1 cellular context compared by ENCODE assay signal in genomic region chr19:57888494-57889231, GRCh38.
TF ChIP-seq lines count a peak whose summit lies in the region.

Gene ZNF814 (minus strand): TSS chr19:57889037. CDS start chr19:57888802, 235 bp downstream.

TF ChIP-seq in GM12878, 131 proteins besides CTCF, POLR2A, EP300 and RAD21 (continued from another document):
- TF ChIP-seq IRF3 (IDR thresholded peaks at IDR 0.05) = peak; percentile 27; the same call in 1 of the 2 replicates
- no peak for TF ChIP-seq STAT3 (IDR thresholded peaks at IDR 0.05; ENCODE audit: low read depth, low read length)
- 0 out of 2 replicates have a peak, but pooled peaks have one; percentile 51 for TF ChIP-seq PML (IDR thresholded peaks at IDR 0.05; ENCODE audit: low read length)
- TF ChIP-seq CHD2 (IDR thresholded peaks at IDR 0.05; ENCODE audit: borderline replicate concordance, low read depth, low read length) = peak; percentile 79
- TF ChIP-seq EGR1 (IDR thresholded peaks at IDR 0.05; ENCODE audit: borderline replicate concordance in 1 of 2, low read depth in 2 of 2, low read length in 2 of 2) = no peak
- peak; percentile 53; the same call in 1 of the 2 replicates for TF ChIP-seq LARP7 (IDR thresholded peaks at IDR 0.05)
- no peak for TF ChIP-seq ZNF622 (IDR thresholded peaks at IDR 0.05)
- TF ChIP-seq SIN3A (IDR thresholded peaks at IDR 0.05; ENCODE audit: low read depth, low read length) = peak; percentile 68; the same call in 1 of the 2 replicates
- TF ChIP-seq FOS (IDR thresholded peaks at IDR 0.05; ENCODE audit: borderline replicate concordance, extremely low read depth, insufficient read length) = no peak
- TF ChIP-seq ZNF24 (IDR thresholded peaks at IDR 0.05) = no peak
- TF ChIP-seq IKZF1 (conservative IDR thresholded peaks at IDR 0.05) = peak; percentile 79
- TF ChIP-seq CEBPZ (IDR thresholded peaks at IDR 0.05; ENCODE audit: low read depth, low read length) = no peak
- no peak for TF ChIP-seq ETV6 (conservative IDR thresholded peaks at IDR 0.05 in 1 of 2, IDR thresholded peaks at IDR 0.05 in 1 of 2; ENCODE audit: borderline replicate concordance in 1 of 2, low read depth in 1 of 2)
